Comparison of ENCODE assay signal across 1 cellular context in the genomic region with DNA sequence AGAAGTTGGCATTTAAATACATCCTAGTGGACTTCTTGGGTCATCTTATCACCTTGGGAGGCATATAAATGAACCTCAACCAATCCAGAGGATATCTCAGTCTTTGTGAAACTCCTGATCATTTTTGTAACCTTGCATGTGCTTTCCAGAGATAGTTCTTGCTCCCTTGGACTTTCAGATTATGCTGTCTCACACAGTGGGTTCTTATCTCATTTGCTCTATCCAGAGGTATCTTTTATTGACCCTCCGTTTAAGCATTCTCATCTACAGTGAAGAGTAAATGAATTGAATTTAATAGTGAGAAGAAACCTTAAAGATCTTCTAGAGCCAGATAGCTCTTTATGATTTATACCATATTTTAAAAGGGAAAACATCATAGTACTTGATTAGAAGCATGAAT.
"Had no signal": no experiment of that assay in that cellular context is flagged by ENCODE, and none has a peak within 500 bp of the region (broad histone marks: within the 10 kb centered on the region; RNA-seq: fewer than 3 reads in every experiment).

No MANE protein-coding gene starts in this region.

- H3K27ac ChIP-seq: GM23248 had no signal
